In the genomic region with DNA sequence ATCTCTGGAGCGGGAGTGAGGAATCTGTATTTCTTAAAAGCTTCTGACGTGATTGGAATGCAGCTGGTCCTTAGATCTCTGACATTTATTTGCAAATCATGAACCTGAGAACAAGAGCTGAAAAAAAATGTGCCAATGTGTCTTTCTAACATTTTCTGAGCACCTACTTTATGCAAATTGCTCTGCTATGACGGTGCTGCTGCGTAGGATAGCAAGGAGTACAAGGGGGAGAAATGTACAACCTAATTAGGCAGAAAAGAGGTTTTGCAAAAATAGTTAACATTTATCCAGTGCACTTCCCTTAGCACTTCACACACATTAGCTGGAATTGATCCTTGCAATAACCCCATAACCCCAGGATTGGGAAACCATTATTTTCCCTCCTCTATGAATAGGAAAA, we compare ENCODE assay signal across 29 cellular contexts.
"Had no signal": no experiment of that assay in that cellular context is flagged by ENCODE, and none has a peak within 500 bp of the region (broad histone marks: within the 10 kb centered on the region; RNA-seq: fewer than 3 reads in every experiment).

No MANE protein-coding gene starts in this region.

- H3K4me3 Mint-ChIP-seq: T-cell had no signal

- ATAC-seq: Panc1, Right ventricle myocardium inferior, SK-N-SH treated with all-trans-retinoic acid at 6 μM for 48 hours, T-cell had no signal

- H3K4me1 Mint-ChIP-seq: T-cell had no signal

- H3K27ac Mint-ChIP-seq: T-cell had no signal

- H3K27ac ChIP-seq: PC-9, RWPE1, SJCRH30, SK-N-MC had no signal

- H3K9me3 Mint-ChIP-seq: T-cell had no signal

- H3K36me3 Mint-ChIP-seq: T-cell had no signal

- DNase-seq: Kasumi-1, MG63, NCI-H1048, NCI-H1417, NCI-H1436, NCI-H146, NCI-H1694, NCI-H187, NCI-H1930, NCI-H2029 treated with DMSO at 0.1 percent for 48 hours, NCI-H2081 treated with DMSO at 0.1 percent for 48 hours, NCI-H2107, NCI-H2171, NCI-H2227 treated with DMSO at 0.1 percent for 48 hours, NCI-H345, NCI-H446, NCI-H510A treated with DMSO at 0.1 percent for 48 hours, NCI-H524 treated with DMSO at 0.1 percent for 48 hours, NCI-H774, PC-9, SHP77, SIG-M5, SJCRH30, T-cell had no signal

- H3K27me3 Mint-ChIP-seq: T-cell had no signal
